12 cellular contexts compared by ENCODE assay signal in the genomic region with DNA sequence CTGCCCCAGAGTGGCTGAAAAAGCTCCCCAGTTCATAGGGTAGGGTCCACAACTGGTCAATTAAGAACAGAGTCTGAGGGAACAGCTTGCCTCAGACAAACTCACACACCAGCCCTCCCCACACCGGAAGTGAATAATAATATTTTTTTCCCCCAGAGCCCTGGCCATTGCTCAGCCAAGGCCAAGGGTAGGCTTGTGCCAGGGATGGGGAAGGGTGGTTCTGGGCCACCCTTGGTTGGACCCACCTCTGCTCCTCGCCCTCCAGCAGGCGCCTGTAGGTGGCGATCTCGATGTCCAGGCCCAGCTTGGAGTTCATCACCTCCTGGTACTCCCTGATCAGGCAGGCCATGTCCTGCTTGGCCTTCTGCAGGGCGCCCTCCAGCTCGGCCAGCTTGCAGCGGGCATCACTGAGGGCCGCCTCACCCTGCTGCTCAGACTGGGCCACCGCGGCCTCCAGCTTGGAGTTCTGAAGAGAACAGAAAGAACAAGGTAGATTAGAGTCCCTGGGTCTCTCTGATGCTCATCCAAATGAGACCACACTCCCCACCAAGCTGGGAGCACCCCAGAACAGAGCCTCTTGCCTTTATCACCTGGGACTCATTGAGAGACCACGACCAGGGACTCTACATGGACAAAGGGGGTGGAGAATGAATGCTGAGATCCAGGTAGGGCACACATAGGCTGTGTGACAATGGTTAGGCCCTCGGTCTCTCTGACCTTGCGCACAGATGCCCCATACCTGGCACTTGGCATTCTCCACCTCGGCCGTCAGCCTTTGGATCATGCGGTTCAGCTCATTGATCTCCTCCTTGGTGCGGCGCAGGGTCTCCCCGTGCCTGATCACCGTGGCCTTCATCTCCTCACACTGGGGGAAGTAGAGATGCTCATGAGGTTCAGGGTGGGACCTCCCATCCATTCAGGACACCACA. TPM values are rescaled to one million over a fixed set of nuclear protein-coding genes. Genes with fewer than 3 reads are reported as not detected.
DNase-seq lines count a peak whose midpoint lies in the region; ATAC-seq, FAIRE-seq and TF ChIP-seq lines count a peak whose summit lies in the region.
"Not testable (repeated sequence)": the region's sequence is repeated elsewhere in the genome, so short reads cannot be mapped to it uniquely, and the experiment has no call there.
"Had no signal": no experiment of that assay in that cellular context is flagged by ENCODE, and none has a peak within 500 bp of the region (broad histone marks: within the 10 kb centered on the region; RNA-seq: fewer than 3 reads in every experiment).

No MANE protein-coding gene starts in this region.

- not testable (repeated sequence) for H4K20me1 ChIP-seq in H1 (replicated peaks in 1 of 2; ENCODE audit: control insufficient read depth in 1 of 2, insufficient read depth in 2 of 2, low read length in 2 of 2)

- H2BK15ac ChIP-seq in H1 (ENCODE audit: low read length), result not testable (repeated sequence)

- not testable (repeated sequence) for H3K4me2 ChIP-seq in H1 (ENCODE audit: insufficient read depth in 1 of 2, low read depth in 2 of 2, low read length in 2 of 2)

- peak; percentile 26; the same call in 1 of the 3 replicates for TF ChIP-seq CTCF in GM12872 (IDR thresholded peaks at IDR 0.05; ENCODE audit: insufficient read depth, low read depth, low read length)
- TF ChIP-seq CTCF in H1 (IDR thresholded peaks at IDR 0.05; ENCODE audit: control extremely low read depth in 1 of 3, insufficient read depth in 1 of 3, low read depth in 1 of 3, low read length in 3 of 3), result peak in 2 of 3 experiments; percentile 11 to 17; a peak in 1 of 4 replicates

- not testable (repeated sequence) for TF ChIP-seq EP300 in H1 (IDR thresholded peaks at IDR 0.05; ENCODE audit: borderline replicate concordance in 1 of 2, low read depth in 2 of 2, low read length in 2 of 2)

- FAIRE-seq in H1 (lab: Jason Lieb, UNC), result not testable (repeated sequence)

- H3K9me3 ChIP-seq in H1 (ENCODE audit: insufficient read depth in 2 of 2, low read depth in 1 of 2, low read length in 1 of 2), result not testable (repeated sequence)

- not testable (repeated sequence) for H2BK12ac ChIP-seq in H1 (ENCODE audit: low read depth, low read length)

- not testable (repeated sequence) for H3K23ac ChIP-seq in H1 (ENCODE audit: insufficient read length)

- peaks cover 14% of the 10 kb centered on the region for H3K27me3 Mint-ChIP-seq in activated CD8-positive, alpha-beta T cell treated with anti-CD3 and anti-CD28 coated beads, Interleukin-2, amount 10 ng/mL, durations not matched to agents 7 days and 5 days (ENCODE audit: low read depth)

- not testable (repeated sequence) for H3K4me3 ChIP-seq in H1 (ENCODE audit: extremely low read depth in 1 of 4, insufficient read depth in 2 of 4, low read depth in 3 of 4, low read length in 4 of 4)

- H3K9ac ChIP-seq in H1 (replicated peaks in 1 of 4; ENCODE audit: extremely low read depth in 1 of 4, low read depth in 3 of 4, low read length in 3 of 4), result not testable (repeated sequence)

- TF ChIP-seq POLR2A in H1 (IDR thresholded peaks at IDR 0.05; ENCODE audit: control extremely low read depth in 1 of 2, low read depth in 2 of 2, low read length in 2 of 2), result not testable (repeated sequence)

- POLR2A ChIA-PET in activated CD8-positive, alpha-beta T cell treated with anti-CD3 and anti-CD28 coated beads, Interleukin-2, amount 10 ng/mL, durations not matched to agents 7 days and 5 days (lab: Charles Lee), result interaction anchor here (0.6 kb wide), 1 partner anchor 863 kb away, joined by 3 read pairs; no protein-coding TSS in a partner anchor
- POLR2A ChIA-PET in H1 (lab: Charles Lee; ENCODE audit: partially characterized antibody), result not testable (repeated sequence)

- not testable (repeated sequence) for H3K23me2 ChIP-seq in H1 (ENCODE audit: low read depth, low read length)

- H3K4me1 Mint-ChIP-seq in activated CD8-positive, alpha-beta T cell treated with anti-CD3 and anti-CD28 coated beads, Interleukin-2, amount 10 ng/mL, durations not matched to agents 7 days and 5 days (ENCODE audit: low read depth), result peaks cover 24% of the 10 kb centered on the region

- H3K36me3 ChIP-seq in H1 (ENCODE audit: control insufficient read depth in 2 of 4, insufficient read depth in 4 of 4, low read length in 3 of 4), result not testable (repeated sequence)

- H3K18ac ChIP-seq in H1 (ENCODE audit: extremely low read depth, low read length), result not testable (repeated sequence)

- not testable (repeated sequence) for H2AFZ ChIP-seq in H1 (ENCODE audit: low read length)

- H2AK5ac ChIP-seq in H1 (ENCODE audit: low read depth, low read length), result not testable (repeated sequence)

- not testable (repeated sequence) for H3K27me3 ChIP-seq in H1 (replicated peaks in 1 of 4; ENCODE audit: control insufficient read depth in 3 of 4, extremely low read depth in 1 of 4, insufficient read depth in 3 of 4, low read length in 3 of 4)

- TF ChIP-seq RAD21 in H1 (IDR thresholded peaks at IDR 0.05 in 1 of 2, conservative IDR thresholded peaks at IDR 0.05 in 1 of 2; ENCODE audit: low read depth in 2 of 2, low read length in 2 of 2), result not testable (repeated sequence)

- DNase-seq in M059J (ENCODE audit: low read depth) (peak; percentile 64), mesenteric fat pad (ENCODE audit: low spot score) (peak; percentile 73)
- not testable (repeated sequence) for DNase-seq in activated CD8-positive, alpha-beta T cell treated with anti-CD3 and anti-CD28 coated beads, Interleukin-2, amount 10 ng/mL, durations not matched to agents 7 days and 5 days; H1 (ENCODE audit: low read depth in 1 of 2, low spot score in 2 of 2)

- not testable (repeated sequence) for H4K5ac ChIP-seq in H1 (ENCODE audit: insufficient read length, low read depth, low read length)

- peak overlapping the region; percentile 57 for H3K27ac Mint-ChIP-seq in activated CD8-positive, alpha-beta T cell treated with anti-CD3 and anti-CD28 coated beads, Interleukin-2, amount 10 ng/mL, durations not matched to agents 7 days and 5 days

- H3K27ac ChIP-seq in H1 (ENCODE audit: low read depth, low read length), result not testable (repeated sequence)

- H2BK120ac ChIP-seq in H1 (replicated peaks; ENCODE audit: low read depth, low read length), result not testable (repeated sequence)

- H3K4me1 ChIP-seq in H1 (replicated peaks in 1 of 4; ENCODE audit: control insufficient read depth in 3 of 4, insufficient read depth in 4 of 4, low read length in 3 of 4), result not testable (repeated sequence)

- H3K9me3 Mint-ChIP-seq in activated CD8-positive, alpha-beta T cell treated with anti-CD3 and anti-CD28 coated beads, Interleukin-2, amount 10 ng/mL, durations not matched to agents 7 days and 5 days (ENCODE audit: insufficient read depth), result not testable (repeated sequence)

- H4K8ac ChIP-seq in H1 (ENCODE audit: extremely low read depth, insufficient read depth, low read length), result not testable (repeated sequence)

- not testable (repeated sequence) for H3K79me2 ChIP-seq in H1 (ENCODE audit: control insufficient read depth in 1 of 2, insufficient read depth in 2 of 2, low read length in 2 of 2)

- H3K56ac ChIP-seq in H1 (replicated peaks; ENCODE audit: insufficient read length, low read depth, low read length), result not testable (repeated sequence)

- not testable (repeated sequence) for H3K14ac ChIP-seq in H1 (ENCODE audit: insufficient read length)

- not testable (repeated sequence) for H3K4ac ChIP-seq in H1 (replicated peaks; ENCODE audit: insufficient read length, low read depth, low read length)

- H4K91ac ChIP-seq in H1 (replicated peaks; ENCODE audit: insufficient read length, low read length), result not testable (repeated sequence)

- not testable (repeated sequence) for H3K4me3 Mint-ChIP-seq in activated CD8-positive, alpha-beta T cell treated with anti-CD3 and anti-CD28 coated beads, Interleukin-2, amount 10 ng/mL, durations not matched to agents 7 days and 5 days

- CTCF ChIA-PET in activated CD8-positive, alpha-beta T cell treated with anti-CD3 and anti-CD28 coated beads, Interleukin-2, amount 10 ng/mL, durations not matched to agents 7 days and 5 days (lab: Charles Lee), result interaction anchor here (0.9 to 1.1 kb wide), 2 partner anchors 9 to 18 kb away, joined by 3 read pairs; no protein-coding TSS in a partner anchor
- CTCF ChIA-PET in H1 (lab: Charles Lee; ENCODE audit: partially characterized antibody), result interaction anchor here (0.9 to 4.4 kb wide), 39 partner anchors 8 to 144 kb away, joined by 3 to 38 read pairs (median 5); partner anchors contain the start of genes KRT7, KRT83 and KRT86

- not testable (repeated sequence) for H2BK20ac ChIP-seq in H1 (ENCODE audit: low read length)

- WGBS in H1 (ENCODE audit: extremely low coverage in 1 of 2, insufficient coverage in 1 of 2, insufficient read length in 1 of 2, insufficient replicate concordance in 2 of 2, low coverage in 1 of 2, low lambda C conversion rate in 2 of 2, missing lambda C conversion rate in 1 of 2), 2 experiments, result 84% methylated on average over 6 of the region's 21 CpGs; no CpG with 5 or more reads in 1 of the 2 experiments

- ATAC-seq in activated CD8-positive, alpha-beta T cell treated with anti-CD3 and anti-CD28 coated beads, Interleukin-2, amount 10 ng/mL, durations not matched to agents 7 days and 5 days, result not testable (repeated sequence)

- not testable (repeated sequence) for H3K36me3 Mint-ChIP-seq in activated CD8-positive, alpha-beta T cell treated with anti-CD3 and anti-CD28 coated beads, Interleukin-2, amount 10 ng/mL, durations not matched to agents 7 days and 5 days (ENCODE audit: low read depth)

- H3K79me1 ChIP-seq in H1 (ENCODE audit: low read depth, low read length), result not testable (repeated sequence)

- H2BK5ac ChIP-seq in H1 (ENCODE audit: low read depth, low read length), result not testable (repeated sequence)

RNA-seq across cellular contexts. Expression of gene KRT81, which starts 4.2 kb away (rescaled TPM):
- total RNA-seq in M059J (2014; rRNA removed; shearing (Covaris generic)), result 320 and 412 TPM in 2 replicates
- total RNA-seq in activated CD8-positive, alpha-beta T cell treated with anti-CD3 and anti-CD28 coated beads, Interleukin-2, amount 10 ng/mL, durations not matched to agents 7 days and 5 days, result under 1 TPM; 0.29 to 0.42 TPM
- total RNA-seq in H1 (2021; fragmentation: NEBNext Ultra II Directional; extraction: Animal tissue kit (Norgen Biotek cat#: 25700)), result not detected in 2 replicates
- not detected in 2 replicates for polyA plus RNA-seq in H1 (2011; rRNA removed)
- polyA plus RNA-seq in H1 (2011; cell fraction: cytosol; rRNA removed), result not detected
- polyA plus RNA-seq in H1 (2011; cell fraction: nucleus; rRNA removed), result 0.09 TPM
- polyA plus RNA-seq in H1 (2012, experiment 1 of 2), result not detected in 4 replicates
- not detected for polyA plus RNA-seq in H1 (2012, experiment 2 of 2)
- polyA plus RNA-seq in H1 (2013, experiment 1 of 2), result not detected
- polyA plus RNA-seq in H1 (2013, experiment 2 of 2), result not detected
- not detected in 2 replicates for polyA minus RNA-seq in H1 (2011; rRNA and poly(A)+ RNA removed)
- not detected for polyA minus RNA-seq in H1 (2011; cell fraction: cytosol; rRNA and poly(A)+ RNA removed)
- not detected for polyA minus RNA-seq in H1 (2011; cell fraction: nucleus; rRNA and poly(A)+ RNA removed)
- total RNA-seq in mesenteric fat pad, result not detected
- total RNA-seq: hepatocyte, lower lobe of right lung, renal cortical epithelial cell, tibial nerve had no signal
- polyA plus RNA-seq: hepatocyte had no signal

RNA-seq across cellular contexts. Expression of gene KRT86, which starts 12.7 kb away (rescaled TPM):
- total RNA-seq in M059J (2014; rRNA removed; shearing (Covaris generic)), result 5.8 and 8.1 TPM in 2 replicates
- total RNA-seq in activated CD8-positive, alpha-beta T cell treated with anti-CD3 and anti-CD28 coated beads, Interleukin-2, amount 10 ng/mL, durations not matched to agents 7 days and 5 days, result 1 to 10 TPM; 1.1 TPM
- 0.15 TPM in 1 of 2 replicates, not detected in the other for total RNA-seq in H1 (2021; fragmentation: NEBNext Ultra II Directional; extraction: Animal tissue kit (Norgen Biotek cat#: 25700))
- 0.09 and 0.12 TPM in 2 replicates for polyA plus RNA-seq in H1 (2011; rRNA removed)
- not detected for polyA plus RNA-seq in H1 (2011; cell fraction: cytosol; rRNA removed)
- polyA plus RNA-seq in H1 (2011; cell fraction: nucleus; rRNA removed), result 0.14 TPM
- polyA plus RNA-seq in H1 (2012, experiment 1 of 2), result not detected in 4 replicates
- polyA plus RNA-seq in H1 (2012, experiment 2 of 2), result not detected
- 0.06 TPM for polyA plus RNA-seq in H1 (2013, experiment 1 of 2)
- polyA plus RNA-seq in H1 (2013, experiment 2 of 2), result 0.09 TPM
- polyA minus RNA-seq in H1 (2011; rRNA and poly(A)+ RNA removed), result not detected in 2 replicates
- polyA minus RNA-seq in H1 (2011; cell fraction: cytosol; rRNA and poly(A)+ RNA removed), result not detected
- not detected for polyA minus RNA-seq in H1 (2011; cell fraction: nucleus; rRNA and poly(A)+ RNA removed)
- not detected for total RNA-seq in mesenteric fat pad
- total RNA-seq: hepatocyte, smooth muscle cell, tibial nerve had no signal
- polyA plus RNA-seq: smooth muscle cell had no signal

RNA-seq across cellular contexts. Expression of gene KRT83, which starts 34.1 kb away (rescaled TPM):
- 0.22 TPM in 1 of 2 replicates, not detected in the other for total RNA-seq in M059J (2014; rRNA removed; shearing (Covaris generic))
- total RNA-seq in activated CD8-positive, alpha-beta T cell treated with anti-CD3 and anti-CD28 coated beads, Interleukin-2, amount 10 ng/mL, durations not matched to agents 7 days and 5 days, result not detected
- total RNA-seq in H1 (2021; fragmentation: NEBNext Ultra II Directional; extraction: Animal tissue kit (Norgen Biotek cat#: 25700)), result not detected in 2 replicates
- not detected in 2 replicates for polyA plus RNA-seq in H1 (2011; rRNA removed)
- not detected for polyA plus RNA-seq in H1 (2011; cell fraction: cytosol; rRNA removed)
- polyA plus RNA-seq in H1 (2011; cell fraction: nucleus; rRNA removed), result not detected
- polyA plus RNA-seq in H1 (2012, experiment 1 of 2), result not detected in 4 replicates
- not detected for polyA plus RNA-seq in H1 (2012, experiment 2 of 2)
- not detected for polyA plus RNA-seq in H1 (2013, experiment 1 of 2)
- not detected for polyA plus RNA-seq in H1 (2013, experiment 2 of 2)
- not detected in 2 replicates for polyA minus RNA-seq in H1 (2011; rRNA and poly(A)+ RNA removed)
- not detected for polyA minus RNA-seq in H1 (2011; cell fraction: cytosol; rRNA and poly(A)+ RNA removed)
- polyA minus RNA-seq in H1 (2011; cell fraction: nucleus; rRNA and poly(A)+ RNA removed), result not detected
- total RNA-seq in mesenteric fat pad, result not detected
- total RNA-seq: bronchial epithelial cell, dermis microvascular lymphatic vessel endothelial cell, hepatocyte, lower lobe of right lung, renal cortical epithelial cell, smooth muscle cell, tibial nerve had no signal
- polyA plus RNA-seq: hepatocyte, smooth muscle cell had no signal

RNA-seq across cellular contexts. Expression of gene KRT7, which starts 54.1 kb away (rescaled TPM):
- 3.0 and 8.4 TPM in 2 replicates for total RNA-seq in M059J (2014; rRNA removed; shearing (Covaris generic))
- total RNA-seq in activated CD8-positive, alpha-beta T cell treated with anti-CD3 and anti-CD28 coated beads, Interleukin-2, amount 10 ng/mL, durations not matched to agents 7 days and 5 days, result 10 to 100 TPM; 14.4 to 14.7 TPM
- total RNA-seq in H1 (2021; fragmentation: NEBNext Ultra II Directional; extraction: Animal tissue kit (Norgen Biotek cat#: 25700)), result 13.2 and 16.5 TPM in 2 replicates
- polyA plus RNA-seq in H1 (2011; rRNA removed), result 19.0 and 25.6 TPM in 2 replicates
- polyA plus RNA-seq in H1 (2011; cell fraction: cytosol; rRNA removed), result 20.8 TPM
- 32.4 TPM for polyA plus RNA-seq in H1 (2011; cell fraction: nucleus; rRNA removed)
- polyA plus RNA-seq in H1 (2012, experiment 1 of 2), result 10.8 to 28.4 TPM (median 20.2 TPM) in 4 replicates
- polyA plus RNA-seq in H1 (2012, experiment 2 of 2), result 20.5 TPM
- 4.4 TPM for polyA plus RNA-seq in H1 (2013, experiment 1 of 2)
- 4.8 TPM for polyA plus RNA-seq in H1 (2013, experiment 2 of 2)
- polyA minus RNA-seq in H1 (2011; rRNA and poly(A)+ RNA removed), result 16.8 and 19.4 TPM in 2 replicates
- 13.4 TPM for polyA minus RNA-seq in H1 (2011; cell fraction: cytosol; rRNA and poly(A)+ RNA removed)
- polyA minus RNA-seq in H1 (2011; cell fraction: nucleus; rRNA and poly(A)+ RNA removed), result 20.8 TPM
- 11.7 TPM for total RNA-seq in mesenteric fat pad

Comparison
In these comparisons a context has a peak if more than half of its experiments do, and no peak if none do; other contexts are left out.
1. RNA of gene KRT81, which starts 4.2 kb away (total RNA-seq): 320 to 412 TPM in M059J; 0.29 to 0.42 TPM in activated CD8-positive, alpha-beta T cell treated with anti-CD3 and anti-CD28 coated beads, Interleukin-2, amount 10 ng/mL, durations not matched to agents 7 days and 5 days, not detected in H1 and not detected in mesenteric fat pad (single experiment); every median in the first group is over 100 times any median in the second.